8 cellular contexts compared by ENCODE assay signal in genomic region chr6:41548098-41548840, GRCh38. TPM values are rescaled to one million over a fixed set of nuclear protein-coding genes. Genes with fewer than 3 reads are reported as not detected.
DNase-seq lines count a peak whose midpoint lies in the region; ATAC-seq, FAIRE-seq and TF ChIP-seq lines count a peak whose summit lies in the region.

No MANE protein-coding gene starts in this region.

- no peak for TF ChIP-seq EP300 in K562 (IDR thresholded peaks at IDR 0.05; ENCODE audit: low read length)
- TF ChIP-seq EP300 in tibial nerve (IDR thresholded peaks at IDR 0.05), result no peak

- CTCF ChIA-PET in K562 (lab: Yijun Ruan, JAX; ENCODE audit: low intra/inter-chr PET ratio) (no interaction called here), HEK293T (lab: Yijun Ruan, JAX) (interaction anchor here (0.9 kb wide), 1 partner anchor 270 kb away, joined by 4 read pairs; no protein-coding TSS in a partner anchor)

- WGBS in K562 (ENCODE audit: insufficient coverage, low coverage, missing lambda C conversion rate), result 91% methylated on average over 44 of the region's 50 CpGs
- WGBS in tibial nerve, 2 donors, result 26 to 32% methylated on average over 50 of the region's 50 CpGs

- H4K20me1 ChIP-seq in K562 (replicated peaks; ENCODE audit: control insufficient read depth, insufficient read depth, low read length), result peaks cover 8% of the 10 kb centered on the region; the same call in 1 of the 2 replicates

- peak overlapping the region in 1 of 2 donors; percentile 80 for H3K27ac ChIP-seq in right atrium auricular region
- no peak overlapping the region for H3K27ac ChIP-seq in K562 (ENCODE audit: extremely low read depth, low read depth, low read length)
- H3K27ac ChIP-seq in tibial nerve, result peak overlapping the region in 2 of 4 donors; percentile 77 to 89

- H3K27me3 ChIP-seq in right atrium auricular region, result no peaks in the 10 kb centered on the region
- no peaks in the 10 kb centered on the region for H3K27me3 ChIP-seq in K562 (ENCODE audit: control insufficient read depth in 2 of 2, insufficient read depth in 2 of 2, low read length in 2 of 2)
- H3K27me3 ChIP-seq in mucosa of stomach (ENCODE audit: control insufficient read depth, insufficient read depth, low read length), result no peaks in the 10 kb centered on the region
- H3K27me3 ChIP-seq in tibial nerve, result no peaks in the 10 kb centered on the region

- H3K4me1 ChIP-seq in right atrium auricular region (peaks cover 0 to 47% of the 10 kb centered on the region in 2 donors), K562 (replicated peaks in 1 of 2; ENCODE audit: control insufficient read depth in 2 of 2, insufficient read depth in 2 of 2, low read length in 2 of 2) (peaks cover 19 to 42% of the 10 kb centered on the region in 2 experiments), mucosa of stomach (ENCODE audit: control insufficient read depth, insufficient read depth, low read length) (peaks cover 66% of the 10 kb centered on the region), tibial nerve (peaks cover 0 to 62% (median 14%) of the 10 kb centered on the region in 4 donors)

- no peak for TF ChIP-seq RAD21 in K562 (CRISPR knock-in tag; conservative IDR thresholded peaks at IDR 0.05 in 1 of 2, IDR thresholded peaks at IDR 0.05 in 1 of 2)

- FAIRE-seq in K562 (lab: Jason Lieb, UNC), result no peak

- in situ Hi-C loops in K562 (cut with MboI), result no loop called here

- ATAC-seq in Right ventricle myocardium superior (ENCODE audit: poor library complexity) (no peak), K562 (no peak), GM21360 (IDR thresholded peaks at IDR 0.05; ENCODE audit: unreplicated experiment) (no peak)

- POLR2A ChIA-PET in K562 (lab: Yijun Ruan, JAX), result no interaction called here
- POLR2A ChIA-PET in HEK293T (lab: Yijun Ruan, JAX), result no interaction called here

- H3K9me1 ChIP-seq in K562 (ENCODE audit: control insufficient read depth, insufficient read depth, low read length), result no peaks in the 10 kb centered on the region

- intact Hi-C loops in Right ventricle myocardium superior (cut with DNase I), result no loop called here
- intact Hi-C loops in K562 (cut with micrococcal nuclease), result no loop called here

- no peak overlapping the region for H3K4me2 ChIP-seq in K562 (ENCODE audit: insufficient read depth, low read length)

- peak overlapping the region in 1 of 2 experiments; percentile 51; a peak in 1 of 4 replicates for H3K9ac ChIP-seq in K562 (ENCODE audit: insufficient read depth in 1 of 2, low read depth in 2 of 2, low read length in 2 of 2)
- H3K9ac ChIP-seq in mucosa of stomach (ENCODE audit: low read length), result peak overlapping the region; percentile 85

- H2AFZ ChIP-seq in K562 (ENCODE audit: low read depth, low read length), result no peak overlapping the region

- H3K9me3 ChIP-seq in right atrium auricular region (no peaks in the 10 kb centered on the region), K562 (replicated peaks; ENCODE audit: control insufficient read depth, insufficient read depth, low read depth, low read length) (no peaks in the 10 kb centered on the region), mucosa of stomach (ENCODE audit: control insufficient read depth, low read length) (no peaks in the 10 kb centered on the region), tibial nerve (no peaks in the 10 kb centered on the region)

- BruUV-seq in K562 (replicated peaks; lab: Mats Ljungman, UMichigan), result TSS peak; percentile 36

- DNase-seq in right atrium auricular region (ENCODE audit: low spot score), result no peak
- DNase-seq in Right ventricle myocardium superior, result no peak
- DNase-seq in K562 (ENCODE audit: extremely low read depth in 1 of 4, low spot score in 3 of 4), result no peak
- no peak for DNase-seq in tibial nerve (ENCODE audit: low spot score in 2 of 2)
- DNase-seq in NCI-H2029 (lab: John Stamatoyannopoulos, UW), result no peak
- DNase-seq in HEK293T (ENCODE audit: extremely low spot score), result no peak

- H3K79me2 ChIP-seq in K562 (ENCODE audit: control insufficient read depth, insufficient read depth, low read length), result peaks cover 29% of the 10 kb centered on the region

- H3K4me3 ChIP-seq in right atrium auricular region, result peak overlapping the region; percentile 83 to 88
- H3K4me3 ChIP-seq in K562, result no peak overlapping the region
- H3K4me3 ChIP-seq in mucosa of stomach (ENCODE audit: low read length), result peak overlapping the region; percentile 81
- peak overlapping the region; percentile 46 to 91 (median 86) for H3K4me3 ChIP-seq in tibial nerve

- TF ChIP-seq POLR2A in K562 (conservative IDR thresholded peaks at IDR 0.05) (no peak), tibial nerve (IDR thresholded peaks at IDR 0.05) (no peak)

- no peak for TF ChIP-seq CTCF in right atrium auricular region (IDR thresholded peaks at IDR 0.05)
- TF ChIP-seq CTCF in K562 (IDR thresholded peaks at IDR 0.05 in 2 of 3, conservative IDR thresholded peaks at IDR 0.05 in 1 of 3; ENCODE audit: insufficient read depth in 2 of 3, low read depth in 1 of 3, low read length in 3 of 3), result no peak
- no peak for TF ChIP-seq CTCF in tibial nerve (IDR thresholded peaks at IDR 0.05)

- H3K36me3 ChIP-seq in right atrium auricular region, result peaks cover 5% of the 10 kb centered on the region
- peaks cover 17% of the 10 kb centered on the region; the same call in 2 of the 3 replicates for H3K36me3 ChIP-seq in K562 (ENCODE audit: control insufficient read depth, insufficient read depth, low read length)
- H3K36me3 ChIP-seq in mucosa of stomach (ENCODE audit: control insufficient read depth, insufficient read depth, low read length), result no peaks in the 10 kb centered on the region
- H3K36me3 ChIP-seq in tibial nerve, result peaks cover 0 to 14% (median 9%) of the 10 kb centered on the region in 3 donors

TF ChIP-seq in K562, 482 proteins besides CTCF, POLR2A, EP300 and RAD21:
- TF ChIP-seq ZNF384 (IDR thresholded peaks at IDR 0.05; ENCODE audit: low read depth, low read length) (peak; percentile 70), RBM22 (IDR thresholded peaks at IDR 0.05; ENCODE audit: low read depth, low read length, poor library complexity, severe bottlenecking) (peak; percentile 15), PTRF (tag; IDR thresholded peaks at IDR 0.05) (no peak), ZNF77 (CRISPR knock-in tag; IDR thresholded peaks at IDR 0.05) (no peak), EGR1 (conservative IDR thresholded peaks at IDR 0.05) (peak; percentile 65), POLR2G (IDR thresholded peaks at IDR 0.05; ENCODE audit: low read depth, low read length) (peak; percentile 65; the same call in 1 of the 2 replicates), RBFOX2 (IDR thresholded peaks at IDR 0.05; ENCODE audit: low read depth, low read length) (peak; percentile 62)

TF ChIP-seq in HEK293T, 16 proteins besides CTCF, POLR2A, EP300 and RAD21:
- no peak for TF ChIP-seq FOXK2 (IDR thresholded peaks at IDR 0.05)
- no peak for TF ChIP-seq CTBP1 (IDR thresholded peaks at IDR 0.05; ENCODE audit: borderline replicate concordance)
- TF ChIP-seq ELF4 (IDR thresholded peaks at IDR 0.05), result no peak
- TF ChIP-seq SP1 (IDR thresholded peaks at IDR 0.05), result no peak
- no peak for TF ChIP-seq L3MBTL2 (conservative IDR thresholded peaks at IDR 0.05)
- TF ChIP-seq NFRKB (IDR thresholded peaks at IDR 0.05), result no peak
- no peak for TF ChIP-seq TARDBP (IDR thresholded peaks at IDR 0.05)
- no peak for TF ChIP-seq PKNOX1 (IDR thresholded peaks at IDR 0.05)
- TF ChIP-seq ARNT (IDR thresholded peaks at IDR 0.05), result no peak
- no peak for TF ChIP-seq HDGF (IDR thresholded peaks at IDR 0.05; ENCODE audit: borderline replicate concordance)
- no peak for TF ChIP-seq ZNF384 (IDR thresholded peaks at IDR 0.05)
- no peak for TF ChIP-seq BHLHE40 (IDR thresholded peaks at IDR 0.05; ENCODE audit: borderline replicate concordance)
- no peak for TF ChIP-seq SUZ12 (IDR thresholded peaks at IDR 0.05)
- TF ChIP-seq LEF1 (IDR thresholded peaks at IDR 0.05; ENCODE audit: borderline replicate concordance), result no peak

RNA-seq across cellular contexts. Expression of gene FOXP4, which starts 2.1 kb away (rescaled TPM):
- total RNA-seq in right atrium auricular region (10 to 100 TPM in 1 of 2 donors, 1 to 10 TPM in 1; 9.3 to 20.2 TPM), Right ventricle myocardium superior (14.4 TPM), K562 (2014; rRNA removed) (3.4 and 5.9 TPM in 2 replicates), K562 (2014; rRNA removed; fragmentation: Illumina TruSeq; extraction: Trizol) (0.70 and 1.1 TPM in 2 replicates), K562 (2015; rRNA removed; fragmentation: Illumina TruSeq; extraction: Trizol) (2.3 TPM in 2 replicates), K562 (2021) (26.7 and 29.4 TPM in 2 replicates), tibial nerve (10 to 100 TPM; 11.1 to 16.2 (median 14.7) TPM)
- 5.5 and 10.3 TPM in 2 replicates for total RNA-seq in K562 (2011; cell fraction: chromatin; rRNA removed; ENCODE audit: low replicate concordance)
- total RNA-seq in K562 (2011; cell fraction: nucleolus; rRNA removed), result 4.9 and 8.2 TPM in 2 replicates
- total RNA-seq in K562 (2011; cell fraction: nucleoplasm; rRNA removed), result 5.6 and 10.2 TPM in 2 replicates
- polyA plus RNA-seq in K562 (2011; rRNA removed) (1.2 and 2.9 TPM in 2 replicates), K562 (2014; fragmentation: Illumina TruSeq; extraction: Trizol) (5.9 and 13.8 TPM in 2 replicates), K562 (2014; fragmentation: Nextera tagmentation; extraction: Ambion mirVana) (under 1 TPM; 0.11 TPM), K562 (2014; rRNA removed) (6.7 and 7.4 TPM in 2 replicates)
- polyA plus RNA-seq in K562 (2011; cell fraction: cytosol; rRNA removed), result 1.5 and 3.9 TPM in 2 replicates
- polyA plus RNA-seq in K562 (2011; cell fraction: nucleus; rRNA removed), result 4.4 and 9.6 TPM in 2 replicates
- polyA plus RNA-seq in K562 (2012), result 17.6 and 30.3 TPM in 2 replicates
- polyA minus RNA-seq in K562 (2011; rRNA and poly(A)+ RNA removed), result 0.87 and 1.4 TPM in 2 replicates
- 7.2 and 14.0 TPM in 2 replicates for polyA minus RNA-seq in K562 (2011; cell fraction: cytosol; rRNA and poly(A)+ RNA removed)
- 2.9 and 4.7 TPM in 2 replicates for polyA minus RNA-seq in K562 (2011; cell fraction: nucleus; rRNA and poly(A)+ RNA removed)
